In genomic region chr1:230012093-230012393, GRCh38 we compare ENCODE assay signal across 15 cellular contexts. TPM values are rescaled to one million over a fixed set of nuclear protein-coding genes. Genes with fewer than 3 reads are reported as not detected.
A peak's percentile ranks its signal among the peaks of the same experiment; 100 is the strongest.
DNase-seq lines count a peak whose midpoint lies in the region; ATAC-seq and TF ChIP-seq lines count a peak whose summit lies in the region.
"Had no signal": no experiment of that assay in that cellular context is flagged by ENCODE, and none has a peak within 500 bp of the region (broad histone marks: within the 10 kb centered on the region; RNA-seq: fewer than 3 reads in every experiment).

No MANE protein-coding gene starts in this region.

- H3K4me1 Mint-ChIP-seq in GM23338 = peaks cover 11% of the 10 kb centered on the region; the same call in 2 of the 3 replicates
- H3K4me1 Mint-ChIP-seq: CD4-positive, alpha-beta memory T cell; IgD-negative memory B cell had no signal

- no peak overlapping the region for H3K27ac Mint-ChIP-seq in GM23338
- H3K27ac Mint-ChIP-seq: CD4-positive, alpha-beta memory T cell had no signal

- H3K27me3 ChIP-seq in GM23338 (ENCODE audit: insufficient read depth) = no peaks in the 10 kb centered on the region
- peaks cover 4% of the 10 kb centered on the region for H3K27me3 ChIP-seq in adipocyte (replicated peaks; ENCODE audit: control insufficient read depth, insufficient read depth, low read length)
- H3K27me3 ChIP-seq in psoas muscle (ENCODE audit: insufficient read depth in 3 of 3, low read length in 2 of 3) = no peaks in the 10 kb centered on the region
- no peaks in the 10 kb centered on the region for H3K27me3 ChIP-seq in aorta (ENCODE audit: control insufficient read depth in 1 of 2, insufficient read depth in 2 of 2, low read length in 1 of 2)
- H3K27me3 ChIP-seq in spleen (replicated peaks in 1 of 7) = peaks cover 0 to 3% (median 0%) of the 10 kb centered on the region in 7 donors

- no peaks in the 10 kb centered on the region for H3K9me2 ChIP-seq in GM23338 (ENCODE audit: insufficient read depth)

- H3K4me1 ChIP-seq in GM23338 (ENCODE audit: insufficient read depth) (peaks cover 6% of the 10 kb centered on the region; the same call in 1 of the 2 replicates), adipocyte (ENCODE audit: control insufficient read depth, insufficient read depth, low read length) (peaks cover 28% of the 10 kb centered on the region), psoas muscle (peaks cover 21% of the 10 kb centered on the region), aorta (ENCODE audit: control insufficient read depth in 1 of 2, insufficient read depth in 2 of 2, low read length in 2 of 2) (no peaks in the 10 kb centered on the region), spleen (peaks cover 0 to 17% (median 0%) of the 10 kb centered on the region in 6 donors)

- no peak overlapping the region for H3K9ac ChIP-seq in adipocyte (ENCODE audit: low read length)
- H3K9ac ChIP-seq: GM23248 had no signal

- no peaks in the 10 kb centered on the region for H3K9me3 Mint-ChIP-seq in GM23338
- H3K9me3 Mint-ChIP-seq: CD14-positive monocyte, IgD-negative memory B cell had no signal

- H2AFZ ChIP-seq in GM23338 = peak overlapping the region; percentile 38; the same call in 1 of the 2 replicates
- H2AFZ ChIP-seq: GM23248 had no signal

- H3K27ac ChIP-seq in GM23338 (ENCODE audit: low read depth) (no peak overlapping the region), psoas muscle (peak overlapping the region; percentile 50), aorta (ENCODE audit: low read depth in 1 of 2, low read length in 2 of 2) (no peak overlapping the region), spleen (no peak overlapping the region)
- H3K27ac ChIP-seq: GM23248 had no signal

- ATAC-seq in GM23338 = no peak
- ATAC-seq in psoas muscle = no peak
- peak; percentile 36 for ATAC-seq in aorta (ENCODE audit: low FRiP score)
- ATAC-seq in GM21723 (IDR thresholded peaks at IDR 0.05; ENCODE audit: unreplicated experiment) = no peak

- DNase-seq in GM23338 (ENCODE audit: low spot score) = no peak
- no peak for DNase-seq in adipocyte (ENCODE audit: low read depth)
- DNase-seq in psoas muscle = no peak
- no peak for DNase-seq in aorta
- DNase-seq in posterior vena cava (ENCODE audit: low spot score) = no peak
- DNase-seq in spleen = no peak
- DNase-seq: CD4-positive, alpha-beta memory T cell; DMS79 treated with DMSO at 0.1 percent for 48 hours; GF-D8; GM23248; HCEC 1CT; KBM-7 had no signal

- H3K9me3 ChIP-seq in adipocyte (ENCODE audit: control insufficient read depth, low read length) (no peaks in the 10 kb centered on the region), psoas muscle (no peaks in the 10 kb centered on the region), aorta (ENCODE audit: control insufficient read depth, low read length) (no peaks in the 10 kb centered on the region), spleen (no peaks in the 10 kb centered on the region)

- no peak overlapping the region for H3K4me3 ChIP-seq in GM23338
- peak overlapping the region; percentile 21 for H3K4me3 ChIP-seq in adipocyte (ENCODE audit: low read length)
- no peak overlapping the region for H3K4me3 ChIP-seq in psoas muscle
- no peak overlapping the region for H3K4me3 ChIP-seq in aorta (ENCODE audit: low read length in 2 of 2)
- no peak overlapping the region for H3K4me3 ChIP-seq in spleen
- H3K4me3 ChIP-seq: GM23248 had no signal

- no peak overlapping the region for H3K4me2 ChIP-seq in GM23338

- H3K36me3 Mint-ChIP-seq in GM23338 (ENCODE audit: low read depth) = no peaks in the 10 kb centered on the region
- H3K36me3 Mint-ChIP-seq: CD4-positive, alpha-beta memory T cell; IgD-negative memory B cell had no signal

- no peaks in the 10 kb centered on the region for H3F3A ChIP-seq in GM23338 (replicated peaks; ENCODE audit: low read depth)

- TF ChIP-seq CTCF in GM23338 (conservative IDR thresholded peaks at IDR 0.05; ENCODE audit: low read depth in 2 of 2) (no peak), psoas muscle (IDR thresholded peaks at IDR 0.05) (no peak), spleen (IDR thresholded peaks at IDR 0.05 in 8 of 11, conservative IDR thresholded peaks at IDR 0.05 in 3 of 11) (no peak)

- H4K20me1 ChIP-seq in GM23338 (replicated peaks; ENCODE audit: insufficient read depth) = no peaks in the 10 kb centered on the region

- no peak for TF ChIP-seq POLR2A in spleen (IDR thresholded peaks at IDR 0.05)

- intact Hi-C loops in psoas muscle (cut with DNase I) (no loop called here), aorta (cut with DNase I) (no loop called here), posterior vena cava (cut with DNase I) (no loop called here), spleen (cut with DNase I; ENCODE audit: low total_unique reads) (no loop called here)

- H3K4me3 Mint-ChIP-seq in GM23338 = no peak overlapping the region
- H3K4me3 Mint-ChIP-seq: CD14-positive monocyte; CD4-positive, alpha-beta memory T cell had no signal

- no peaks in the 10 kb centered on the region for H3K36me3 ChIP-seq in GM23338 (ENCODE audit: insufficient read depth)
- H3K36me3 ChIP-seq in adipocyte (ENCODE audit: control insufficient read depth, insufficient read depth, low read length, severe bottlenecking) = no peaks in the 10 kb centered on the region
- no peaks in the 10 kb centered on the region for H3K36me3 ChIP-seq in psoas muscle (ENCODE audit: insufficient read depth in 1 of 2, low read depth in 1 of 2)
- H3K36me3 ChIP-seq in aorta (ENCODE audit: control insufficient read depth in 1 of 2, insufficient read depth in 2 of 2, low read length in 1 of 2) = no peaks in the 10 kb centered on the region
- H3K36me3 ChIP-seq in spleen = no peaks in the 10 kb centered on the region

- no peaks in the 10 kb centered on the region for H3K79me2 ChIP-seq in GM23338 (replicated peaks; ENCODE audit: insufficient read depth)

- H3K27me3 Mint-ChIP-seq in GM23338 (ENCODE audit: insufficient read depth, low read depth, poor library complexity) = peaks cover under 1% of the 10 kb centered on the region

TF ChIP-seq in GM23338, 12 proteins besides CTCF, POLR2A, EP300 and RAD21 (continues in another document):
- no peak for TF ChIP-seq ZNF331 (CRISPR knock-in tag; IDR thresholded peaks at IDR 0.05; ENCODE audit: low read depth)
- TF ChIP-seq STAT1 (IDR thresholded peaks at IDR 0.05; ENCODE audit: unreplicated experiment) = no peak
- no peak for TF ChIP-seq NANOG (IDR thresholded peaks at IDR 0.05; ENCODE audit: borderline replicate concordance)
- no peak for TF ChIP-seq EZH2 (IDR thresholded peaks at IDR 0.05; ENCODE audit: low read depth, unreplicated experiment)
- TF ChIP-seq ZNF114 (CRISPR knock-in tag; IDR thresholded peaks at IDR 0.05) = no peak
- no peak for TF ChIP-seq JUNB (IDR thresholded peaks at IDR 0.05; ENCODE audit: unreplicated experiment)
- TF ChIP-seq POLR2AphosphoS5 (IDR thresholded peaks at IDR 0.05; ENCODE audit: low read depth) = no peak

RNA-seq across cellular contexts. Expression of gene GALNT2, which starts 55.0 kb away (rescaled TPM):
- 37.2 and 48.3 TPM in 2 replicates for total RNA-seq in GM23338 (2014; rRNA removed; shearing (Covaris generic))
- polyA plus RNA-seq in GM23338 (2016; fragmentation: Nextera tagmentation; extraction: Ambion mirVana) = 17.8 and 19.2 TPM in 2 replicates
- total RNA-seq in psoas muscle = 10 to 100 TPM; 49.4 to 88.7 (median 79.6) TPM
- 10 to 100 TPM; 43.7 to 77.0 (median 63.8) TPM for polyA plus RNA-seq in psoas muscle
- total RNA-seq in aorta = 100 to 1,000 TPM; 109 to 116 TPM
- polyA plus RNA-seq in aorta = 100 to 1,000 TPM in 1 of 2 donors, 10 to 100 TPM in 1; 29.1 to 101 TPM
- 10 to 100 TPM; 72.6 to 79.6 TPM for total RNA-seq in posterior vena cava
- 10 to 100 TPM; 31.0 to 44.8 (median 40.7) TPM for total RNA-seq in spleen
- 10 to 100 TPM in 2 of 3 donors, 1 to 10 TPM in 1; 7.9 to 13.3 (median 11.4) TPM for polyA plus RNA-seq in spleen
